ENCODE assay signal across 15 cellular contexts in the genomic region with DNA sequence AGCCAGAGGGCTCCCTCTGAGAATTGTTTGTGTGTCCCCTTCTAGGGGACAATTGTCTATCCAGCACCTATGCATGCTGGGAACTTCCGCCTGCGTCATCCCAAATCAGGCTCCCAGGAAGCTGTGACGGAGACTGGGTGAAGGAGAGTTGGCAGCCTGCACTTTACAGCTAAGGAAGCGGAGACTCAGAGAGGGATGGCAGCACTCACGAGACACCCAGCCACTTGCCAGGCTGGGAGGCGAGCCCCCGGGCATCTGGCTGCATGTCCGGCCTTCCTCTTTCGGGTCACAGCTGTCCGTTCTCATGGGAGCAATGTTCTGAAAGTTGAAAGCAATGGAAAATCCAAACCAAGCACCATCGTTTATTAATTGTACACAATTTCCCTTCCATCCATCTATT. TPM values are rescaled to one million over a fixed set of nuclear protein-coding genes. Genes with fewer than 3 reads are reported as not detected.
A peak's percentile ranks its signal among the peaks of the same experiment; 100 is the strongest.
DNase-seq lines count a peak whose midpoint lies in the region; ATAC-seq and TF ChIP-seq lines count a peak whose summit lies in the region.
"Had no signal": no experiment of that assay in that cellular context is flagged by ENCODE, and none has a peak within 500 bp of the region (broad histone marks: within the 10 kb centered on the region; RNA-seq: fewer than 3 reads in every experiment).

No MANE protein-coding gene starts in this region.

- TF ChIP-seq POLR2A in body of pancreas (IDR thresholded peaks at IDR 0.05): no peak
- TF ChIP-seq POLR2A in esophagus muscularis mucosa (IDR thresholded peaks at IDR 0.05; ENCODE audit: low read depth): no peak

- 0 out of 22 replicates have a peak overlapping the region, but pooled peaks of 1 of the 11 experiments have one; percentile 23 for H3K27ac ChIP-seq in BLaER1 treated with 17β-estradiol and CSF1 and Interleukin-3, amounts not matched to agents 10 nM and 100 nM
- H3K27ac ChIP-seq in RWPE2 (ENCODE audit: poor library complexity, severe bottlenecking) (peak overlapping the region; percentile 60), epithelial cell of prostate (peak overlapping the region; percentile 86), body of pancreas (no peak overlapping the region), esophagus muscularis mucosa (replicated peaks in 1 of 4) (no peak overlapping the region)
- H3K27ac ChIP-seq: A549, GM23248 had no signal

- H3K27me3 ChIP-seq in BLaER1 treated with 17β-estradiol and CSF1 and Interleukin-3, amounts not matched to agents 10 nM and 100 nM: no peaks in the 10 kb centered on the region
- no peaks in the 10 kb centered on the region for H3K27me3 ChIP-seq in RWPE2 (ENCODE audit: insufficient read depth, poor library complexity, severe bottlenecking)
- H3K27me3 ChIP-seq in body of pancreas: no peaks in the 10 kb centered on the region
- H3K27me3 ChIP-seq in esophagus muscularis mucosa: peaks cover 0 to 59% (median 0%) of the 10 kb centered on the region in 4 donors
- H3K27me3 ChIP-seq: BE2C had no signal

- TF ChIP-seq CTCF in RWPE2 (IDR thresholded peaks at IDR 0.05; ENCODE audit: poor library complexity, severe bottlenecking) (no peak), osteocyte (IDR thresholded peaks at IDR 0.05) (no peak), body of pancreas (IDR thresholded peaks at IDR 0.05) (no peak), esophagus muscularis mucosa (IDR thresholded peaks at IDR 0.05) (no peak)

- H3K27ac Mint-ChIP-seq in osteocyte (ENCODE audit: unreplicated experiment): no peak overlapping the region
- H3K27ac Mint-ChIP-seq: CD8-positive, alpha-beta memory T cell had no signal

- 0 out of 22 replicates have a peak overlapping the region, but pooled peaks of 1 of the 11 experiments have one; percentile 2 for H3K9ac ChIP-seq in BLaER1 treated with 17β-estradiol and CSF1 and Interleukin-3, amounts not matched to agents 10 nM and 100 nM
- H3K9ac ChIP-seq: GM23248 had no signal

- H3K4me3 ChIP-seq in BLaER1 treated with 17β-estradiol and CSF1 and Interleukin-3, amounts not matched to agents 10 nM and 100 nM: no peak overlapping the region
- H3K4me3 ChIP-seq in RWPE2 (ENCODE audit: severe bottlenecking) (no peak overlapping the region), body of pancreas (no peak overlapping the region), esophagus muscularis mucosa (no peak overlapping the region)
- H3K4me3 ChIP-seq: A549, GM23248 had no signal

- no peaks in the 10 kb centered on the region for H3K9me3 Mint-ChIP-seq in osteocyte (ENCODE audit: unreplicated experiment)

- no peaks in the 10 kb centered on the region for H4K20me1 ChIP-seq in BLaER1 treated with 17β-estradiol and CSF1 and Interleukin-3, amounts not matched to agents 10 nM and 100 nM

- no peaks in the 10 kb centered on the region for H3K36me3 ChIP-seq in BLaER1 treated with 17β-estradiol and CSF1 and Interleukin-3, amounts not matched to agents 10 nM and 100 nM
- H3K36me3 ChIP-seq in RWPE2 (ENCODE audit: low read depth): no peaks in the 10 kb centered on the region
- H3K36me3 ChIP-seq in body of pancreas (replicated peaks in 1 of 2; ENCODE audit: insufficient read depth in 1 of 2, low read depth in 2 of 2): no peaks in the 10 kb centered on the region
- H3K36me3 ChIP-seq in esophagus muscularis mucosa: no peaks in the 10 kb centered on the region
- H3K36me3 ChIP-seq: BE2C had no signal

- TF ChIP-seq EP300 in esophagus muscularis mucosa (IDR thresholded peaks at IDR 0.05): no peak

- ATAC-seq in RWPE2 (ENCODE audit: low read depth): no peak
- no peak for ATAC-seq in GM18502 (IDR thresholded peaks at IDR 0.05; ENCODE audit: poor library complexity, unreplicated experiment)
- ATAC-seq in HG03469 (IDR thresholded peaks at IDR 0.05; ENCODE audit: unreplicated experiment): no peak
- no peak for ATAC-seq in body of pancreas
- ATAC-seq: A549 had no signal

- H3K9me3 ChIP-seq in BLaER1 treated with 17β-estradiol and CSF1 and Interleukin-3, amounts not matched to agents 10 nM and 100 nM (replicated peaks in 1 of 11): peaks cover 0 to 5% (median 0%) of the 10 kb centered on the region in 11 experiments; a peak in 2 of 22 replicates
- no peaks in the 10 kb centered on the region for H3K9me3 ChIP-seq in RWPE2 (ENCODE audit: severe bottlenecking)
- no peaks in the 10 kb centered on the region for H3K9me3 ChIP-seq in body of pancreas
- H3K9me3 ChIP-seq in esophagus muscularis mucosa: peaks cover 0 to 12% (median 7%) of the 10 kb centered on the region in 4 donors
- H3K9me3 ChIP-seq: A549, BE2C, Caco-2 had no signal

- no peaks in the 10 kb centered on the region for H3K4me1 Mint-ChIP-seq in osteocyte (ENCODE audit: unreplicated experiment)
- H3K4me1 Mint-ChIP-seq: CD8-positive, alpha-beta memory T cell had no signal

- no peak overlapping the region for H3K4me3 Mint-ChIP-seq in osteocyte (ENCODE audit: unreplicated experiment)
- H3K4me3 Mint-ChIP-seq: CD8-positive, alpha-beta memory T cell had no signal

- peaks cover 16 to 58% (median 38%) of the 10 kb centered on the region in 10 experiments; a peak in 19 of 20 replicates for H3K4me1 ChIP-seq in BLaER1 treated with 17β-estradiol and CSF1 and Interleukin-3, amounts not matched to agents 10 nM and 100 nM
- H3K4me1 ChIP-seq in RWPE2 (ENCODE audit: insufficient read depth, poor library complexity, severe bottlenecking) (peaks cover 14% of the 10 kb centered on the region), body of pancreas (no peaks in the 10 kb centered on the region), esophagus muscularis mucosa (no peaks in the 10 kb centered on the region)
- H3K4me1 ChIP-seq: A549, BE2C, Caco-2 had no signal

- DNase-seq in RWPE2 (ENCODE audit: low spot score) (no peak), epithelial cell of prostate (ENCODE audit: low read depth, low spot score) (no peak), osteocyte (ENCODE audit: extremely low spot score, unreplicated experiment) (peak; percentile 75), body of pancreas (no peak), esophagus muscularis mucosa (ENCODE audit: extremely low spot score) (no peak)
- DNase-seq: BE2C; Caco-2; CD8-positive, alpha-beta memory T cell; GF-D8; GM23248; KBM-7 had no signal

- H3K27me3 Mint-ChIP-seq in osteocyte (ENCODE audit: unreplicated experiment): peaks cover 27% of the 10 kb centered on the region

- intact Hi-C loops in body of pancreas (cut with DNase I): no loop called here
- intact Hi-C loops in esophagus muscularis mucosa (cut with DNase I): no loop called here

- WGBS in body of pancreas, 2 donors: 56 to 63% methylated on average over 11 of the region's 11 CpGs
- 70% methylated on average over 11 of the region's 11 CpGs for WGBS in esophagus muscularis mucosa

- H3K4me2 ChIP-seq in BLaER1 treated with 17β-estradiol and CSF1 and Interleukin-3, amounts not matched to agents 10 nM and 100 nM: peak overlapping the region; percentile 10 to 63 (median 52); a peak in 19 of 22 replicates
- H3K4me2 ChIP-seq: A549 had no signal

- no peaks in the 10 kb centered on the region for H3K36me3 Mint-ChIP-seq in osteocyte (ENCODE audit: unreplicated experiment)
- H3K36me3 Mint-ChIP-seq: CD8-positive, alpha-beta memory T cell had no signal

RNA-seq across cellular contexts. Expression of gene SLC6A11, which starts 45.5 kb away (rescaled TPM):
- not detected in 2 replicates for total RNA-seq in osteocyte
- under 1 TPM in 1 of 2 donors, not detected in 1; 0.52 TPM for total RNA-seq in body of pancreas
- not detected for total RNA-seq in esophagus muscularis mucosa
- total RNA-seq: Caco-2; CD8-positive, alpha-beta memory T cell; GM23248 had no signal

Comparison
In these comparisons a context has a peak if more than half of its experiments do, and no peak if none do; other contexts are left out.
1. H3K27ac ChIP-seq: peak in RWPE2 (single experiment) and epithelial cell of prostate (single experiment); none in body of pancreas (0 of 4) and esophagus muscularis mucosa (0 of 4).